ENCODE assay signal across 1 cellular context in the genomic region with DNA sequence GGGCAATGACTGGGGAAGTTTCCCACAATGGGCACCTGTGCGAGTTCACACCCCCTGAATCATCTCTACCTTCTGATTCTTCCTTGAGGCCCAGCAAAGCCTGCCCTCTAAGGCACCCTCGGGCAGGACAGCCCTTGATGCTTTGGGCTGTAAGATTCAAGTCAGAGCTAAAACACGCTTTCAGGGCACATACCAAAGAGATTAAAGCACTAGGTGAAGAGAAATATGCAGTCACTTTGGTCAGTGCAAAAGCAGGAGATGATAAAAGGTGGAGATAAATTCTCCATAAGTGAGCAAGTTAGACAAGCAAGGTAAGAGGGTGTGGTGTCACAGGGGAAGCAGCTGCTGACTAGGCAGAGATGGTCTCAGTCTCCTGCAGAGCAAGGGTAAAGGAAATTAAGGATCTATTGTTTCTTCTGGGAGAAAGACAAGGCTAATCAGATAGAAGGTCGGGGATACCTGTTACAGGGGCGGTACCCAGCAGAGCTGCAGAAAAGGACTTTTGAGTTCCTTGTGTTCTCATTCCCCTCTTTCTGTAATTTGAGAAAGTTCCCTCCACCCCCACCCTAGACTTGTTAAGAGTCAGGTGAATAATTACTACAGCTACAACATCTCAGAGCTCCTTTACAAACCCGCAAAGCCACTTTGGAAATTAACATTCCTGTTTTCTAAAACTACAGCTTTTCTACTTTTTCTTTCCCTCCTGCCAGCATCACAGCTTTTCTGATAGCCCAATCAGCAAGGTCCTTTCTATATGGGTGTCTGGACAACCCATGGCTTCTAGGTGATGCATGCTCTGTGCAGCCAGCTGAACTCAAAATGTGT.
TF ChIP-seq lines count a peak whose summit lies in the region.

No MANE protein-coding gene starts in this region.

TF ChIP-seq in H1, 55 proteins besides CTCF, POLR2A, EP300 and RAD21:
- TF ChIP-seq, protein P1, sequence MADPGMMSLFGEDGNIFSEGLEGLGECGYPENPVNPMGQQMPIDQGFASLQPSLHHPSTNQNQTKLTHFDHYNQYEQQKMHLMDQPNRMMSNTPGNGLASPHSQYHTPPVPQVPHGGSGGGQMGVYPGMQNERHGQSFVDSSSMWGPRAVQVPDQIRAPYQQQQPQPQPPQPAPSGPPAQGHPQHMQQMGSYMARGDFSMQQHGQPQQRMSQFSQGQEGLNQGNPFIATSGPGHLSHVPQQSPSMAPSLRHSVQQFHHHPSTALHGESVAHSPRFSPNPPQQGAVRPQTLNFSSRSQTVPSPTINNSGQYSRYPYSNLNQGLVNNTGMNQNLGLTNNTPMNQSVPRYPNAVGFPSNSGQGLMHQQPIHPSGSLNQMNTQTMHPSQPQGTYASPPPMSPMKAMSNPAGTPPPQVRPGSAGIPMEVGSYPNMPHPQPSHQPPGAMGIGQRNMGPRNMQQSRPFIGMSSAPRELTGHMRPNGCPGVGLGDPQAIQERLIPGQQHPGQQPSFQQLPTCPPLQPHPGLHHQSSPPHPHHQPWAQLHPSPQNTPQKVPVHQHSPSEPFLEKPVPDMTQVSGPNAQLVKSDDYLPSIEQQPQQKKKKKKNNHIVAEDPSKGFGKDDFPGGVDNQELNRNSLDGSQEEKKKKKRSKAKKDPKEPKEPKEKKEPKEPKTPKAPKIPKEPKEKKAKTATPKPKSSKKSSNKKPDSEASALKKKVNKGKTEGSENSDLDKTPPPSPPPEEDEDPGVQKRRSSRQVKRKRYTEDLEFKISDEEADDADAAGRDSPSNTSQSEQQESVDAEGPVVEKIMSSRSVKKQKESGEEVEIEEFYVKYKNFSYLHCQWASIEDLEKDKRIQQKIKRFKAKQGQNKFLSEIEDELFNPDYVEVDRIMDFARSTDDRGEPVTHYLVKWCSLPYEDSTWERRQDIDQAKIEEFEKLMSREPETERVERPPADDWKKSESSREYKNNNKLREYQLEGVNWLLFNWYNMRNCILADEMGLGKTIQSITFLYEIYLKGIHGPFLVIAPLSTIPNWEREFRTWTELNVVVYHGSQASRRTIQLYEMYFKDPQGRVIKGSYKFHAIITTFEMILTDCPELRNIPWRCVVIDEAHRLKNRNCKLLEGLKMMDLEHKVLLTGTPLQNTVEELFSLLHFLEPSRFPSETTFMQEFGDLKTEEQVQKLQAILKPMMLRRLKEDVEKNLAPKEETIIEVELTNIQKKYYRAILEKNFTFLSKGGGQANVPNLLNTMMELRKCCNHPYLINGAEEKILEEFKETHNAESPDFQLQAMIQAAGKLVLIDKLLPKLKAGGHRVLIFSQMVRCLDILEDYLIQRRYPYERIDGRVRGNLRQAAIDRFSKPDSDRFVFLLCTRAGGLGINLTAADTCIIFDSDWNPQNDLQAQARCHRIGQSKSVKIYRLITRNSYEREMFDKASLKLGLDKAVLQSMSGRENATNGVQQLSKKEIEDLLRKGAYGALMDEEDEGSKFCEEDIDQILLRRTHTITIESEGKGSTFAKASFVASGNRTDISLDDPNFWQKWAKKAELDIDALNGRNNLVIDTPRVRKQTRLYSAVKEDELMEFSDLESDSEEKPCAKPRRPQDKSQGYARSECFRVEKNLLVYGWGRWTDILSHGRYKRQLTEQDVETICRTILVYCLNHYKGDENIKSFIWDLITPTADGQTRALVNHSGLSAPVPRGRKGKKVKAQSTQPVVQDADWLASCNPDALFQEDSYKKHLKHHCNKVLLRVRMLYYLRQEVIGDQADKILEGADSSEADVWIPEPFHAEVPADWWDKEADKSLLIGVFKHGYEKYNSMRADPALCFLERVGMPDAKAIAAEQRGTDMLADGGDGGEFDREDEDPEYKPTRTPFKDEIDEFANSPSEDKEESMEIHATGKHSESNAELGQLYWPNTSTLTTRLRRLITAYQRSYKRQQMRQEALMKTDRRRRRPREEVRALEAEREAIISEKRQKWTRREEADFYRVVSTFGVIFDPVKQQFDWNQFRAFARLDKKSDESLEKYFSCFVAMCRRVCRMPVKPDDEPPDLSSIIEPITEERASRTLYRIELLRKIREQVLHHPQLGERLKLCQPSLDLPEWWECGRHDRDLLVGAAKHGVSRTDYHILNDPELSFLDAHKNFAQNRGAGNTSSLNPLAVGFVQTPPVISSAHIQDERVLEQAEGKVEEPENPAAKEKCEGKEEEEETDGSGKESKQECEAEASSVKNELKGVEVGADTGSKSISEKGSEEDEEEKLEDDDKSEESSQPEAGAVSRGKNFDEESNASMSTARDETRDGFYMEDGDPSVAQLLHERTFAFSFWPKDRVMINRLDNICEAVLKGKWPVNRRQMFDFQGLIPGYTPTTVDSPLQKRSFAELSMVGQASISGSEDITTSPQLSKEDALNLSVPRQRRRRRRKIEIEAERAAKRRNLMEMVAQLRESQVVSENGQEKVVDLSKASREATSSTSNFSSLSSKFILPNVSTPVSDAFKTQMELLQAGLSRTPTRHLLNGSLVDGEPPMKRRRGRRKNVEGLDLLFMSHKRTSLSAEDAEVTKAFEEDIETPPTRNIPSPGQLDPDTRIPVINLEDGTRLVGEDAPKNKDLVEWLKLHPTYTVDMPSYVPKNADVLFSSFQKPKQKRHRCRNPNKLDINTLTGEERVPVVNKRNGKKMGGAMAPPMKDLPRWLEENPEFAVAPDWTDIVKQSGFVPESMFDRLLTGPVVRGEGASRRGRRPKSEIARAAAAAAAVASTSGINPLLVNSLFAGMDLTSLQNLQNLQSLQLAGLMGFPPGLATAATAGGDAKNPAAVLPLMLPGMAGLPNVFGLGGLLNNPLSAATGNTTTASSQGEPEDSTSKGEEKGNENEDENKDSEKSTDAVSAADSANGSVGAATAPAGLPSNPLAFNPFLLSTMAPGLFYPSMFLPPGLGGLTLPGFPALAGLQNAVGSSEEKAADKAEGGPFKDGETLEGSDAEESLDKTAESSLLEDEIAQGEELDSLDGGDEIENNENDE (IDR thresholded peaks at IDR 0.05; ENCODE audit: insufficient replicate concordance, low read length) = peak; percentile 84
- no peak for TF ChIP-seq SIX5 (IDR thresholded peaks at IDR 0.05; ENCODE audit: low read depth, low read length)
- TF ChIP-seq, protein P2, sequence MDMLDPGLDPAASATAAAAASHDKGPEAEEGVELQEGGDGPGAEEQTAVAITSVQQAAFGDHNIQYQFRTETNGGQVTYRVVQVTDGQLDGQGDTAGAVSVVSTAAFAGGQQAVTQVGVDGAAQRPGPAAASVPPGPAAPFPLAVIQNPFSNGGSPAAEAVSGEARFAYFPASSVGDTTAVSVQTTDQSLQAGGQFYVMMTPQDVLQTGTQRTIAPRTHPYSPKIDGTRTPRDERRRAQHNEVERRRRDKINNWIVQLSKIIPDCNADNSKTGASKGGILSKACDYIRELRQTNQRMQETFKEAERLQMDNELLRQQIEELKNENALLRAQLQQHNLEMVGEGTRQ (IDR thresholded peaks at IDR 0.05; ENCODE audit: low read length) = no peak
- no peak for TF ChIP-seq GTF2F1 (IDR thresholded peaks at IDR 0.05; ENCODE audit: borderline replicate concordance, low read depth, low read length)
- no peak for TF ChIP-seq RFX5 (IDR thresholded peaks at IDR 0.05; ENCODE audit: borderline replicate concordance, low read depth, low read length)
- TF ChIP-seq MAFK (IDR thresholded peaks at IDR 0.05; ENCODE audit: low read depth, low read length) = peak; percentile 64
- TF ChIP-seq SIN3A (conservative IDR thresholded peaks at IDR 0.05 in 1 of 2, IDR thresholded peaks at IDR 0.05 in 1 of 2; ENCODE audit: low read depth in 1 of 2, low read length in 2 of 2) = no peak
- TF ChIP-seq CREB1 (IDR thresholded peaks at IDR 0.05) = 0 out of 2 replicates have a peak, but pooled peaks have one; percentile 7
- TF ChIP-seq HDAC6 (IDR thresholded peaks at IDR 0.05; ENCODE audit: low read depth, low read length) = no peak
- TF ChIP-seq CBX5 (IDR thresholded peaks at IDR 0.05; ENCODE audit: low read depth, low read length) = no peak
- TF ChIP-seq CTBP2 (IDR thresholded peaks at IDR 0.05; ENCODE audit: borderline replicate concordance, insufficient read depth, insufficient read length, low read length) = peak; percentile 31
- no peak for TF ChIP-seq EZH2 (IDR thresholded peaks at IDR 0.05; ENCODE audit: low read depth, low read length, severe bottlenecking)
- TF ChIP-seq CBX8 (IDR thresholded peaks at IDR 0.05; ENCODE audit: borderline replicate concordance, low read depth, low read length) = no peak
- no peak for TF ChIP-seq BRCA1 (IDR thresholded peaks at IDR 0.05; ENCODE audit: low read depth, low read length)
- TF ChIP-seq, protein P3, sequence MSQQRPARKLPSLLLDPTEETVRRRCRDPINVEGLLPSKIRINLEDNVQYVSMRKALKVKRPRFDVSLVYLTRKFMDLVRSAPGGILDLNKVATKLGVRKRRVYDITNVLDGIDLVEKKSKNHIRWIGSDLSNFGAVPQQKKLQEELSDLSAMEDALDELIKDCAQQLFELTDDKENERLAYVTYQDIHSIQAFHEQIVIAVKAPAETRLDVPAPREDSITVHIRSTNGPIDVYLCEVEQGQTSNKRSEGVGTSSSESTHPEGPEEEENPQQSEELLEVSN (IDR thresholded peaks at IDR 0.05) = no peak
- no peak for TF ChIP-seq NRF1 (IDR thresholded peaks at IDR 0.05; ENCODE audit: low read depth, low read length)
- TF ChIP-seq RNF2 (IDR thresholded peaks at IDR 0.05; ENCODE audit: borderline replicate concordance, low read depth, low read length, missing control alignments, poor library complexity, severe bottlenecking) = no peak
- peak; percentile 83 for TF ChIP-seq ASH2L (IDR thresholded peaks at IDR 0.05; ENCODE audit: low read length)
- TF ChIP-seq RBBP5 (IDR thresholded peaks at IDR 0.05; ENCODE audit: borderline replicate concordance, low read depth, low read length) = no peak
- TF ChIP-seq TCF12 (IDR thresholded peaks at IDR 0.05; ENCODE audit: low read depth, low read length) = no peak
- TF ChIP-seq CHD1 (IDR thresholded peaks at IDR 0.05; ENCODE audit: low read depth, low read length) = no peak
- no peak for TF ChIP-seq CHD2 (IDR thresholded peaks at IDR 0.05; ENCODE audit: low read length)
- peak; percentile 75; the same call in 1 of the 2 replicates for TF ChIP-seq SP1 (IDR thresholded peaks at IDR 0.05; ENCODE audit: low read depth, low read length)
